Comparison of ENCODE assay signal across 15 cellular contexts in the genomic region with DNA sequence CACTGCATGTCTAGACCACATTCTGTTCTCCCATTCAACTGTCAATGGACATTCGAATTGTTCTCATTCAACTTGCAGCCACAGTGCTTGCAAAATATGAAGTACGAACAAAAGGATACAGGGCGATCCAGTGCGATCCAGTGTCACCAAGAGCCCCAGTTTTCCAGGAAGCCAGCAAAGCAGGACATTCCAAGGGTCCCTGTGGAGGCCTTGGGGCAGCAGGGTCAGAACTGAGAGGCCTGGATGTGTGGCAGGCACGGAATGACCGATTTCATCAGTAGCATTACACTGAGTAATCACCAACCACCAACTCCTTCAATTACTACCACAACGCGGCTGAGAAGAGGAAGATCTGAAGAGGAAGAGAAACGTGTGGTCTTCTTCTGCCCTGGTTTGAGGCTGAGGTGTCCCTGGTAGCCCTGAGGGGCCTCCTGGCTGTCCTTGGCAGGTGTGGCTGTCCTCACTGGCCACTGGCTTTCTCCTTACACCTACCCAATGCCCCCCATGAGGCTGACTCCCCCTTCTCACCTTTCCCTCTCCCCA.
DNase-seq lines count a peak whose midpoint lies in the region; ATAC-seq and TF ChIP-seq lines count a peak whose summit lies in the region.
"Had no signal": no experiment of that assay in that cellular context is flagged by ENCODE, and none has a peak within 500 bp of the region (broad histone marks: within the 10 kb centered on the region; RNA-seq: fewer than 3 reads in every experiment).

No MANE protein-coding gene starts in this region.

- H3K27ac Mint-ChIP-seq in endothelial cell (ENCODE audit: unreplicated experiment): no peak overlapping the region
- H3K27ac Mint-ChIP-seq: memory B cell, nephron progenitor cell had no signal

- H3K9me3 Mint-ChIP-seq in endothelial cell (ENCODE audit: unreplicated experiment): no peaks in the 10 kb centered on the region
- H3K9me3 Mint-ChIP-seq: memory B cell, nephron progenitor cell had no signal

- H3K4me3 Mint-ChIP-seq in endothelial cell (ENCODE audit: unreplicated experiment): no peak overlapping the region
- H3K4me3 Mint-ChIP-seq: memory B cell, nephron progenitor cell had no signal

- TF ChIP-seq CTCF in endothelial cell (IDR thresholded peaks at IDR 0.05; ENCODE audit: unreplicated experiment): no peak

- peaks cover 14% of the 10 kb centered on the region for H3K27me3 Mint-ChIP-seq in endothelial cell (ENCODE audit: unreplicated experiment)

- DNase-seq in NOMO-1 treated with DMSO at 0.1 percent for 48 hours (lab: John Stamatoyannopoulos, UW; ENCODE audit: unreplicated experiment) (peak; percentile 85), islet precursor cell (peak; percentile 23), NCI-H2081 (lab: John Stamatoyannopoulos, UW) (no peak), endothelial cell (ENCODE audit: low spot score) (no peak)
- DNase-seq in stimulated activated naive CD4-positive, alpha-beta T cell treated with Interleukin-2 at 50 U/mL for 16 hours (lab: John Stamatoyannopoulos, UW): no peak
- DNase-seq: activated naive CD4-positive, alpha-beta T cell treated with Interleukin-2 at 50 U/mL for 16 hours; cortex of kidney; NCI-H1417 treated with DMSO at 0.1 percent for 48 hours; NCI-H446; nephron progenitor cell had no signal

- H3K36me3 Mint-ChIP-seq in endothelial cell (ENCODE audit: low read depth, unreplicated experiment): no peaks in the 10 kb centered on the region
- H3K36me3 Mint-ChIP-seq: memory B cell had no signal

- H3K4me1 Mint-ChIP-seq in endothelial cell (ENCODE audit: unreplicated experiment): peaks cover 3% of the 10 kb centered on the region

- peak; percentile 70 for ATAC-seq in GM18867 (IDR thresholded peaks at IDR 0.05; ENCODE audit: unreplicated experiment)
- peak; percentile 64 for ATAC-seq in GM21717 (IDR thresholded peaks at IDR 0.05; ENCODE audit: unreplicated experiment)
- no peak for ATAC-seq in HG02678 (IDR thresholded peaks at IDR 0.05; ENCODE audit: unreplicated experiment)
- ATAC-seq: SK-N-SH treated with all-trans-retinoic acid at 6 μM for 48 hours had no signal

Comparison
In these comparisons a context has a peak if more than half of its experiments do, and no peak if none do; other contexts are left out.
1. DNase-seq: peak in NOMO-1 treated with DMSO at 0.1 percent for 48 hours (single experiment) and islet precursor cell (single experiment); none in stimulated activated naive CD4-positive, alpha-beta T cell treated with Interleukin-2 at 50 U/mL for 16 hours (single experiment), NCI-H2081 (0 of 2) and endothelial cell (single experiment).